Comparison of ENCODE assay signal across 23 cellular contexts in genomic region chr7:100504887-100505611, GRCh38. TPM values are rescaled to one million over a fixed set of nuclear protein-coding genes. Genes with fewer than 3 reads are reported as not detected.
"Had no signal": no experiment of that assay in that cellular context is flagged by ENCODE, and none has a peak within 500 bp of the region (broad histone marks: within the 10 kb centered on the region; RNA-seq: fewer than 3 reads in every experiment).

No MANE protein-coding gene starts in this region.

- H3K4me3 Mint-ChIP-seq: naive thymus-derived CD4-positive, alpha-beta T cell; nephron progenitor cell; stimulated activated memory B cell treated with anti-CD40 and anti-IgM and Interleukin-4, amounts not matched to agents 10 μg/mL and 1 μg/mL and 100 μg/mL, for 72 hours; stimulated activated naive CD8-positive, alpha-beta T cell treated with anti-CD3 and anti-CD28 coated beads, Interleukin-15, Interleukin-2, amounts not matched to agents 100 ng/mL and 50 ng/mL, for 24 hours had no signal

- H3K4me1 ChIP-seq: heart left ventricle, right atrium auricular region, tibial artery, upper lobe of left lung, uterus had no signal

- H3K27ac ChIP-seq: dorsolateral prefrontal cortex, heart left ventricle, ovary, right atrium auricular region, tibial artery, upper lobe of left lung, uterus had no signal

- H3K4me3 ChIP-seq: dorsolateral prefrontal cortex, heart left ventricle, ovary, right atrium auricular region, tibial artery, upper lobe of left lung, uterus had no signal

- H3K4me1 Mint-ChIP-seq: nephron progenitor cell; stimulated activated memory B cell treated with anti-CD40 and anti-IgM and Interleukin-4, amounts not matched to agents 10 μg/mL and 1 μg/mL and 100 μg/mL, for 72 hours had no signal

- H3K27me3 ChIP-seq: dorsolateral prefrontal cortex, ovary, right atrium auricular region, upper lobe of left lung, uterus had no signal

- H3K9me3 Mint-ChIP-seq: nephron progenitor cell; stimulated activated memory B cell treated with anti-CD40 and anti-IgM and Interleukin-4, amounts not matched to agents 10 μg/mL and 1 μg/mL and 100 μg/mL, for 72 hours; stimulated activated naive CD8-positive, alpha-beta T cell treated with anti-CD3 and anti-CD28 coated beads, Interleukin-15, Interleukin-2, amounts not matched to agents 100 ng/mL and 50 ng/mL, for 24 hours had no signal

- H3K36me3 Mint-ChIP-seq: naive thymus-derived CD4-positive, alpha-beta T cell; stimulated activated memory B cell treated with anti-CD40 and anti-IgM and Interleukin-4, amounts not matched to agents 10 μg/mL and 1 μg/mL and 100 μg/mL, for 72 hours had no signal

- H3K27ac Mint-ChIP-seq: nephron progenitor cell; stimulated activated memory B cell treated with anti-CD40 and anti-IgM and Interleukin-4, amounts not matched to agents 10 μg/mL and 1 μg/mL and 100 μg/mL, for 72 hours; stimulated activated naive CD8-positive, alpha-beta T cell treated with anti-CD3 and anti-CD28 coated beads, Interleukin-15, Interleukin-2, amounts not matched to agents 100 ng/mL and 50 ng/mL, for 24 hours had no signal

- DNase-seq: cortex of kidney; dorsolateral prefrontal cortex; effector CD8-positive, alpha-beta T cell; heart left ventricle; hypothalamus; islet precursor cell; mammary epithelial cell; naive thymus-derived CD4-positive, alpha-beta T cell; nephron progenitor cell; nucleus accumbens; ovary; small intestine; stimulated activated CD4-positive, alpha-beta T cell treated with anti-CD3 and anti-CD28 coated beads, Interleukin-12 subunit alpha, Interleukin-12 subunit beta, amount 100 ng/mL, for 4 hours; tibial artery; upper lobe of left lung; uterus had no signal

- H3K36me3 ChIP-seq: heart left ventricle, ovary, right atrium auricular region, tibial artery, upper lobe of left lung, uterus had no signal

- FAIRE-seq: frontal cortex, small intestine had no signal

- H3K9me3 ChIP-seq: heart left ventricle, ovary, right atrium auricular region, tibial artery, upper lobe of left lung, uterus had no signal

- ATAC-seq: esophagus mucosa; heart left ventricle; left lobe of liver; naive thymus-derived CD4-positive, alpha-beta T cell; stimulated activated memory B cell treated with anti-CD40 and anti-IgM and Interleukin-4, amounts not matched to agents 10 μg/mL and 1 μg/mL and 100 μg/mL, for 72 hours had no signal

RNA-seq across cellular contexts. Expression of gene NYAP1, which starts 21.3 kb away (rescaled TPM):
- polyA plus RNA-seq: naive thymus-derived CD4-positive, alpha-beta T cell had no signal

RNA-seq across cellular contexts. Expression of gene SPACDR, which starts 41.0 kb away (rescaled TPM):
- total RNA-seq: frontal cortex, glomerular endothelial cell, left lobe of liver, right atrium auricular region had no signal
